20 cellular contexts compared by ENCODE assay signal in genomic region chr15:83869329-83869728, GRCh38.
DNase-seq lines count a peak whose midpoint lies in the region; ATAC-seq and TF ChIP-seq lines count a peak whose summit lies in the region.
"Had no signal": no experiment of that assay in that cellular context is flagged by ENCODE, and none has a peak within 500 bp of the region (broad histone marks: within the 10 kb centered on the region; RNA-seq: fewer than 3 reads in every experiment).

No MANE protein-coding gene starts in this region.

- H3K4me3 Mint-ChIP-seq in nephron, result no peak overlapping the region
- H3K4me3 Mint-ChIP-seq: CD8-positive, alpha-beta memory T cell; HFFc6 had no signal

- TF ChIP-seq CTCF in left ventricle myocardium inferior (IDR thresholded peaks at IDR 0.05; ENCODE audit: borderline replicate concordance) (no peak), nephron (IDR thresholded peaks at IDR 0.05; ENCODE audit: unreplicated experiment in 3 of 3) (no peak)

- peak overlapping the region in 2 of 3 experiments; percentile 33 to 73 for H3K27ac Mint-ChIP-seq in nephron
- H3K27ac Mint-ChIP-seq: CD8-positive, alpha-beta memory T cell; HFFc6 had no signal

- H3K4me1 Mint-ChIP-seq in nephron, result peaks cover 19% of the 10 kb centered on the region
- H3K4me1 Mint-ChIP-seq: CD8-positive, alpha-beta memory T cell had no signal

- no peak overlapping the region for H3K4me3 ChIP-seq in left ventricle myocardium inferior
- H3K4me3 ChIP-seq: BLaER1, MG63 had no signal

- no peaks in the 10 kb centered on the region for H3K27me3 Mint-ChIP-seq in nephron (ENCODE audit: low read depth)

- H3K27ac ChIP-seq in left ventricle myocardium inferior (replicated peaks), result peak overlapping the region; percentile 64
- H3K27ac ChIP-seq: BLaER1, KMS-11 had no signal

- no peaks in the 10 kb centered on the region for H3K36me3 Mint-ChIP-seq in nephron (ENCODE audit: low read depth)
- H3K36me3 Mint-ChIP-seq: CD8-positive, alpha-beta memory T cell had no signal

- no peaks in the 10 kb centered on the region for H3K9me3 Mint-ChIP-seq in nephron

- ATAC-seq in Right ventricle myocardium inferior, result peak; percentile 92

- intact Hi-C loops in Right ventricle myocardium inferior (cut with DNase I) (no loop called here), cardiac septum (cut with DNase I) (no loop called here), left ventricle myocardium inferior (cut with micrococcal nuclease) (no loop called here)

- H3K27me3 ChIP-seq in left ventricle myocardium inferior (ENCODE audit: low read depth), result no peaks in the 10 kb centered on the region
- H3K27me3 ChIP-seq: BLaER1, MG63 had no signal

- peaks cover 31% of the 10 kb centered on the region for H3K4me1 ChIP-seq in left ventricle myocardium inferior
- H3K4me1 ChIP-seq: BLaER1 had no signal

- no peaks in the 10 kb centered on the region for H3K36me3 ChIP-seq in left ventricle myocardium inferior
- H3K36me3 ChIP-seq: BLaER1, MG63 had no signal

- peaks cover 11% of the 10 kb centered on the region for H3K9me3 ChIP-seq in left ventricle myocardium inferior (replicated peaks)
- H3K9me3 ChIP-seq: BLaER1, MG63 had no signal

- DNase-seq in Right ventricle myocardium inferior (ENCODE audit: missing footprints) (no peak), cardiac septum (ENCODE audit: low spot score) (no peak), left ventricle myocardium inferior (no peak), NCI-H1048 (lab: John Stamatoyannopoulos, UW) (no peak)
- DNase-seq in activated CD8-positive, alpha-beta memory T cell treated with anti-CD3 and anti-CD28 coated beads for 24 hours, result no peak
- no peak for DNase-seq in activated effector memory CD4-positive, alpha-beta T cell treated with Interleukin-2 at 50 U/mL for 16 hours
- DNase-seq in activated CD4-positive, CD25-positive, alpha-beta regulatory T cell treated with anti-CD3 and anti-CD28 coated beads, Interleukin-2, amount 50 U/mL, for 72 hours, result no peak
- DNase-seq: 8988T; CD8-positive, alpha-beta memory T cell; DND-41; GF-D8; HFFc6; MG63; NCI-H1105; NCI-H1694 treated with DMSO at 0.1 percent for 48 hours; NCI-H446; NCI-H748 treated with DMSO at 0.1 percent for 48 hours had no signal
